In the genomic region with DNA sequence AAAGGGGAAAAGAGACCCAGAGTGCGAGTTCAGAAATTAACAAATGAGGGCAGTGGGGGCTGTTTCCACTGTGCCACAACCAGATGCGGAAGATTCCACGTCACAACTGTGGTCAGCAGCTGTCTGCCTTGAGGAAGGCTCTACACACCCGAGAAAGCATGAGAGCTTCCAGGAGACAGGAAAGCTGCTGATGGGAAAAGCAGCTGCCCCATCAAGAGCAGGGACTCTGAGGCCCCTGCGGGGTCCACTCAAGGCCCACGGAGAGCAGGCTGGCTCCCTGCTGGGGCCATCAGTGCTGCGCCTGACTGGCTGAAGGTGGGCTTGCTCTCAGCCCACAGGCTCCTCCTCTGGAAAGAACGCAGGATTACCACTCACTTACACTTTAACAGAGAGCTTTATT, we compare ENCODE assay signal across 22 cellular contexts. TPM values are rescaled to one million over a fixed set of nuclear protein-coding genes. Genes with fewer than 3 reads are reported as not detected.
A peak's percentile ranks its signal among the peaks of the same experiment; 100 is the strongest.
DNase-seq lines count a peak whose midpoint lies in the region; ATAC-seq and TF ChIP-seq lines count a peak whose summit lies in the region.
"Had no signal": no experiment of that assay in that cellular context is flagged by ENCODE, and none has a peak within 500 bp of the region (broad histone marks: within the 10 kb centered on the region; RNA-seq: fewer than 3 reads in every experiment).

No MANE protein-coding gene starts in this region.

- H3K36me3 Mint-ChIP-seq in glutamatergic neuron (ENCODE audit: unreplicated experiment), result peaks cover 9% of the 10 kb centered on the region

- H3K4me1 Mint-ChIP-seq in glutamatergic neuron (ENCODE audit: low read depth, unreplicated experiment), result peaks cover 28% of the 10 kb centered on the region

- peak overlapping the region; percentile 64 for H3K27ac Mint-ChIP-seq in glutamatergic neuron (ENCODE audit: unreplicated experiment)

- H3K4me3 Mint-ChIP-seq in glutamatergic neuron (ENCODE audit: unreplicated experiment), result no peak overlapping the region
- H3K4me3 Mint-ChIP-seq: CD4-positive, alpha-beta memory T cell had no signal

- intact Hi-C loops in Right ventricle myocardium superior (cut with DNase I) (no loop called here), left ventricle myocardium inferior (cut with micrococcal nuclease) (no loop called here), sigmoid colon (cut with DNase I) (no loop called here), upper lobe of right lung (cut with DNase I) (no loop called here), OCI-LY7 (cut with micrococcal nuclease; ENCODE audit: unreplicated experiment) (no loop called here)

- H3K4me1 ChIP-seq in left ventricle myocardium inferior, result no peaks in the 10 kb centered on the region
- no peaks in the 10 kb centered on the region for H3K4me1 ChIP-seq in sigmoid colon
- no peaks in the 10 kb centered on the region for H3K4me1 ChIP-seq in upper lobe of right lung
- no peaks in the 10 kb centered on the region for H3K4me1 ChIP-seq in OCI-LY7 (ENCODE audit: insufficient read depth, low read length, poor library complexity, severe bottlenecking)
- H3K4me1 ChIP-seq: A549 had no signal

- no peaks in the 10 kb centered on the region for H3K9me3 ChIP-seq in left ventricle myocardium inferior (replicated peaks)
- H3K9me3 ChIP-seq in sigmoid colon, result no peaks in the 10 kb centered on the region
- no peaks in the 10 kb centered on the region for H3K9me3 ChIP-seq in upper lobe of right lung
- H3K9me3 ChIP-seq in OCI-LY7 (ENCODE audit: low read length), result no peaks in the 10 kb centered on the region
- H3K9me3 ChIP-seq: A549, SJSA1 had no signal

- H3K79me2 ChIP-seq in OCI-LY7 (ENCODE audit: insufficient read depth, low read depth, low read length), result no peaks in the 10 kb centered on the region

- TF ChIP-seq EP300 in sigmoid colon (IDR thresholded peaks at IDR 0.05), result no peak

- TF ChIP-seq CTCF in left ventricle myocardium inferior (IDR thresholded peaks at IDR 0.05; ENCODE audit: borderline replicate concordance) (no peak), glutamatergic neuron (IDR thresholded peaks at IDR 0.05; ENCODE audit: partially characterized antibody, unreplicated experiment) (no peak), sigmoid colon (IDR thresholded peaks at IDR 0.05) (no peak), upper lobe of right lung (IDR thresholded peaks at IDR 0.05) (no peak), OCI-LY7 (conservative IDR thresholded peaks at IDR 0.05; ENCODE audit: low read length) (no peak)

- H3K36me3 ChIP-seq in left ventricle myocardium inferior, result peaks cover 97% of the 10 kb centered on the region
- peaks cover 51 to 95% (median 84%) of the 10 kb centered on the region in 4 donors for H3K36me3 ChIP-seq in sigmoid colon
- peaks cover 89% of the 10 kb centered on the region for H3K36me3 ChIP-seq in upper lobe of right lung
- peaks cover 86% of the 10 kb centered on the region for H3K36me3 ChIP-seq in OCI-LY7 (ENCODE audit: insufficient read depth, low read length)

- BruUV-seq in OCI-LY7 (replicated peaks; lab: Mats Ljungman, UMichigan), result no TSS peak

- H3K4me2 ChIP-seq in OCI-LY7 (ENCODE audit: low read length), result no peak overlapping the region
- H3K4me2 ChIP-seq: A549, PC-9 had no signal

- TF ChIP-seq POLR2A in sigmoid colon (IDR thresholded peaks at IDR 0.05), result no peak

- 92 to 94% methylated on average over 8 of the region's 8 CpGs for WGBS in sigmoid colon, 2 donors

- no peaks in the 10 kb centered on the region for H4K20me1 ChIP-seq in OCI-LY7 (ENCODE audit: insufficient read depth, low read length)

- H3K9me2 ChIP-seq in OCI-LY7 (ENCODE audit: insufficient read depth, low read length), result no peaks in the 10 kb centered on the region

- DNase-seq in Right ventricle myocardium superior (peak; percentile 9), left ventricle myocardium inferior (no peak), glutamatergic neuron (no peak), sigmoid colon (peak; percentile 18), upper lobe of right lung (peak; percentile 34), OCI-LY7 (ENCODE audit: low spot score) (no peak), NCI-H1694 treated with DMSO at 0.1 percent for 48 hours (lab: John Stamatoyannopoulos, UW) (no peak)
- DNase-seq in stimulated activated CD4-positive, alpha-beta T cell treated with anti-CD3 and anti-CD28 coated beads, Interleukin-15, amount 100 ng/mL, for 24 hours, result no peak
- DNase-seq: C1 segment of cervical spinal cord; CD4-positive, alpha-beta memory T cell; COR-L47; Karpas-422; NCI-H1092 treated with DMSO at 0.1 percent for 48 hours; NCI-H1436 treated with DMSO at 0.1 percent for 48 hours; NCI-H2029; NCI-H446; NCI-H524 treated with DMSO at 0.1 percent for 48 hours; NCI-H774; PC-9 had no signal

- ATAC-seq in Right ventricle myocardium superior (ENCODE audit: poor library complexity), result no peak
- no peak for ATAC-seq in upper lobe of right lung
- ATAC-seq: Right ventricle myocardium inferior had no signal

- peaks cover 28% of the 10 kb centered on the region for H3K9me3 Mint-ChIP-seq in glutamatergic neuron (ENCODE audit: unreplicated experiment)

- H3K27ac ChIP-seq in left ventricle myocardium inferior (replicated peaks) (no peak overlapping the region), sigmoid colon (no peak overlapping the region), upper lobe of right lung (no peak overlapping the region), OCI-LY7 (ENCODE audit: low read depth, low read length, poor library complexity, severe bottlenecking) (no peak overlapping the region)
- H3K27ac ChIP-seq: A549, PC-9, SJSA1 had no signal

- H3K27me3 Mint-ChIP-seq in glutamatergic neuron (ENCODE audit: unreplicated experiment), result peaks cover 38% of the 10 kb centered on the region
- H3K27me3 Mint-ChIP-seq: CD4-positive, alpha-beta memory T cell had no signal

- H3K27me3 ChIP-seq in left ventricle myocardium inferior (ENCODE audit: low read depth) (no peaks in the 10 kb centered on the region), sigmoid colon (no peaks in the 10 kb centered on the region), upper lobe of right lung (no peaks in the 10 kb centered on the region)
- H3K27me3 ChIP-seq: SJSA1 had no signal

- H3K4me3 ChIP-seq in left ventricle myocardium inferior (no peak overlapping the region), sigmoid colon (no peak overlapping the region), upper lobe of right lung (no peak overlapping the region), OCI-LY7 (ENCODE audit: low read depth, low read length, poor library complexity, severe bottlenecking) (no peak overlapping the region)
- H3K4me3 ChIP-seq: A549, PC-9, SJSA1 had no signal

- no peak overlapping the region for H2AFZ ChIP-seq in OCI-LY7 (ENCODE audit: low read length)
- H2AFZ ChIP-seq: PC-9 had no signal

- POLR2A ChIA-PET in OCI-LY7 (lab: Charles Lee), result no interaction called here

- CTCF ChIA-PET in OCI-LY7 (lab: Charles Lee; ENCODE audit: unreplicated experiment), result no interaction called here

RNA-seq across cellular contexts. Expression of a gene that starts 14.8 kb away (rescaled TPM):
- total RNA-seq in Right ventricle myocardium superior (146 TPM), left ventricle myocardium inferior (128 TPM), glutamatergic neuron (ENCODE audit: unreplicated experiment) (97.3 TPM), sigmoid colon (10 to 100 TPM; 38.8 to 53.5 (median 47.1) TPM), upper lobe of right lung (67.0 TPM), OCI-LY7 (2022) (185 TPM in 2 replicates)
- polyA plus RNA-seq in sigmoid colon, result 10 to 100 TPM; 17.4 to 64.9 (median 28.7) TPM
- 155 and 242 TPM in 2 replicates for total RNA-seq in OCI-LY7 (2014; rRNA removed; shearing (Covaris generic))

Comparison
In these comparisons a context has a peak if more than half of its experiments do, and no peak if none do; other contexts are left out.
1. DNase-seq: peak in Right ventricle myocardium superior (single experiment), sigmoid colon (single experiment) and upper lobe of right lung (single experiment); none in left ventricle myocardium inferior (single experiment), glutamatergic neuron (single experiment), OCI-LY7 (single experiment), stimulated activated CD4-positive, alpha-beta T cell treated with anti-CD3 and anti-CD28 coated beads, Interleukin-15, amount 100 ng/mL, for 24 hours (single experiment) and NCI-H1694 treated with DMSO at 0.1 percent for 48 hours (single experiment).